In genomic region chr17:45425125-45425983, GRCh38 we compare ENCODE assay signal across 8 cellular contexts. TPM values are rescaled to one million over a fixed set of nuclear protein-coding genes. Genes with fewer than 3 reads are reported as not detected.
DNase-seq lines count a peak whose midpoint lies in the region; TF ChIP-seq lines count a peak whose summit lies in the region.

No MANE protein-coding gene starts in this region.

- H3K4me3 ChIP-seq in BJ (ENCODE audit: low read depth, low read length): no peak overlapping the region
- no peak overlapping the region for H3K4me3 ChIP-seq in fibroblast of pulmonary artery (replicated peaks; ENCODE audit: low read depth, low read length)

- no peak overlapping the region for H3K4me3 Mint-ChIP-seq in osteocyte (ENCODE audit: unreplicated experiment)

- POLR2A ChIA-PET in BJ (lab: Charles Lee): no interaction called here

- CTCF ChIA-PET in BJ (lab: Yijun Ruan, JAX): interaction anchor here (0.6 to 5.6 kb wide), 9 partner anchors 13 to 207 kb away, joined by 3 to 50 read pairs (median 5); partner anchors contain the start of gene FMNL1

- no peaks in the 10 kb centered on the region for H3K36me3 ChIP-seq in BJ (ENCODE audit: control insufficient read depth, insufficient read depth, low read length)

- TF ChIP-seq CTCF in BJ (IDR thresholded peaks at IDR 0.05; ENCODE audit: insufficient read depth, low read depth, low read length) (peak; percentile 67), fibroblast of pulmonary artery (IDR thresholded peaks at IDR 0.05; ENCODE audit: low read length, missing control alignments) (peak; percentile 62), osteocyte (IDR thresholded peaks at IDR 0.05) (peak; percentile 54)

- H3K4me1 Mint-ChIP-seq in osteocyte (ENCODE audit: unreplicated experiment): peaks cover 21% of the 10 kb centered on the region

- peaks cover 51% of the 10 kb centered on the region for H3K27me3 Mint-ChIP-seq in osteocyte (ENCODE audit: unreplicated experiment)

- H3K36me3 Mint-ChIP-seq in osteocyte (ENCODE audit: unreplicated experiment): no peaks in the 10 kb centered on the region

- H3K27ac Mint-ChIP-seq in osteocyte (ENCODE audit: unreplicated experiment): no peak overlapping the region

- peaks cover 9% of the 10 kb centered on the region for H3K27me3 ChIP-seq in BJ (ENCODE audit: control insufficient read depth, insufficient read depth, low read length)

- DNase-seq in BJ (ENCODE audit: low read depth): no peak
- peak; percentile 84 for DNase-seq in HuH-7.5 (ENCODE audit: low spot score)
- DNase-seq in RKO (ENCODE audit: low spot score): peak; percentile 91
- peak; percentile 81 for DNase-seq in fibroblast of pulmonary artery (ENCODE audit: low read depth)
- no peak for DNase-seq in osteocyte (ENCODE audit: extremely low spot score, unreplicated experiment)
- DNase-seq in nucleus accumbens (lab: John Stamatoyannopoulos, UW): no peak
- no peak for DNase-seq in stimulated activated CD4-positive, alpha-beta T cell treated with anti-CD3 and anti-CD28 coated beads, Interleukin-2, amount 100 ng/mL, for 24 hours
- no peak for DNase-seq in activated naive CD4-positive, alpha-beta T cell treated with Interleukin-2 at 50 U/mL for 16 hours

- no peaks in the 10 kb centered on the region for H3K9me3 Mint-ChIP-seq in osteocyte (ENCODE audit: unreplicated experiment)

RNA-seq across cellular contexts. Expression of gene ARHGAP27, which starts 7.3 kb away (rescaled TPM):
- polyA plus RNA-seq in BJ (2011; rRNA removed): 1.4 and 2.3 TPM in 2 replicates
- polyA minus RNA-seq in BJ (2011; rRNA and poly(A)+ RNA removed): 1.3 and 1.4 TPM in 2 replicates
- 0.99 and 1.6 TPM in 2 replicates for total RNA-seq in osteocyte

Comparison
In these comparisons a context has a peak if more than half of its experiments do, and no peak if none do; other contexts are left out.
1. DNase-seq: peak in HuH-7.5 (single experiment), RKO (single experiment) and fibroblast of pulmonary artery (single experiment); none in BJ (single experiment), osteocyte (single experiment), nucleus accumbens (0 of 56), stimulated activated CD4-positive, alpha-beta T cell treated with anti-CD3 and anti-CD28 coated beads, Interleukin-2, amount 100 ng/mL, for 24 hours (0 of 2) and activated naive CD4-positive, alpha-beta T cell treated with Interleukin-2 at 50 U/mL for 16 hours (single experiment).
2. Peak in every context shown above with its lines, with median percentiles within 50 percentile points of each other: CTCF ChIP-seq.